ENCODE assay signal across 10 cellular contexts in the genomic region with DNA sequence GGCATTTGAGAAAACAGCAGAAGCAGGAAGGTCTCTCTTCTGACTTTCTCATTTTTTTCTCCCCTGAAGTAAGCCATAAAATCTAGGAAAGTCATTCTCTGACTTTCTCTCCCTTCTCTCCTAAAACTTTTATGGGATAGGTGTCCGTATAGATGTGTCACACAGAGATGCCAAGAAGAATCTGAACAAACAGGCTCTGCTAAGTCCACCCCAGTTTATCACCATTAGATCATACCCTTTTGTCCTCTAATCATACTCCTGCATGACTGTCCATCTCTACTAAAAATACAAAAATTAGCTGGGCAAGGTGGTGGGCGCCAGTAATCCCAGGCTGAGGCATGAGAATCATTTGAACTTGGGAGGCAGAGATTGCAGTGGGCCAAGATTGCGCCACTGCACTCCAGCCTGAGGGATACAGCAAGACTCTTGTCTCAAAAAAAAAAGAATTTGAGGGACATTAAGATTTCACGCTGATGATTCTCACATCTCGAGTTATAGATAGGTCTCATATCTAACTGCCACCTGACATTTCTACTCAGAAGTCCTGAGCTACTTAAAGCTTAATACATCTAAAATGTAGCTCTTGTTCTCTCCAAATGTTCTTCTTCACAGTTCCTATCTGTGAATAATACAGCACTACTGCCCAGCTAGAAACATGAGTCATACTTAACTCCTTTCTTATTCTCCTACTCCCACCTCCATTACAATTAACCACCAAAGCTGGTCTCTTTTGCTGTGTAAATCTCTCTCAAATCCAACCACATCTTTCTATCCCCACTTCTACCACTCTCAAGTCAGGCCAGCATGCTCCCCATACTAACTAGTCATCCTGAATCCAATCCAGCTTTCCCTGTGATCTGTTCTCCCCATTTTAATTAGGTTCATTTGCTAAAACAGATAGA. TPM values are rescaled to one million over a fixed set of nuclear protein-coding genes. Genes with fewer than 3 reads are reported as not detected.
A peak's percentile ranks its signal among the peaks of the same experiment; 100 is the strongest.
DNase-seq lines count a peak whose midpoint lies in the region; ATAC-seq and TF ChIP-seq lines count a peak whose summit lies in the region.
"Had no signal": no experiment of that assay in that cellular context is flagged by ENCODE, and none has a peak within 500 bp of the region (broad histone marks: within the 10 kb centered on the region; RNA-seq: fewer than 3 reads in every experiment).

No MANE protein-coding gene starts in this region.

- H3K4me3 Mint-ChIP-seq in nephron progenitor cell (no peak overlapping the region), CD14-positive monocyte (no peak overlapping the region)

- TF ChIP-seq POLR2A in NB4 (IDR thresholded peaks at IDR 0.05; ENCODE audit: extremely low read depth, insufficient read length): no peak

- peak; percentile 55 for ATAC-seq in GM21825 (IDR thresholded peaks at IDR 0.05; ENCODE audit: unreplicated experiment)

- H3K4me3 ChIP-seq in NB4 (ENCODE audit: low read depth, low read length): no peak overlapping the region
- H3K4me3 ChIP-seq: skin epidermis had no signal

- H3K4me1 Mint-ChIP-seq in nephron progenitor cell: peaks cover 9% of the 10 kb centered on the region
- H3K4me1 Mint-ChIP-seq in CD14-positive monocyte: peaks cover 2% of the 10 kb centered on the region

- no peaks in the 10 kb centered on the region for H3K9me3 Mint-ChIP-seq in nephron progenitor cell
- H3K9me3 Mint-ChIP-seq in CD14-positive monocyte: no peaks in the 10 kb centered on the region

- DNase-seq in NB4 (ENCODE audit: low read depth) (peak; percentile 76), epithelial cell of prostate (ENCODE audit: low read depth, low spot score) (peak; percentile 8), nephron progenitor cell (no peak), CD14-positive monocyte (ENCODE audit: low spot score) (no peak), germinal center (ENCODE audit: low spot score) (no peak), NCI-H1436 treated with DMSO at 0.1 percent for 48 hours (lab: John Stamatoyannopoulos, UW) (no peak), HuH-7.5 (ENCODE audit: low spot score) (no peak)
- DNase-seq: WERI-Rb-1 had no signal

- no peaks in the 10 kb centered on the region for H3K27me3 Mint-ChIP-seq in nephron progenitor cell (ENCODE audit: low read depth, poor library complexity)
- H3K27me3 Mint-ChIP-seq in CD14-positive monocyte (ENCODE audit: low read depth in 3 of 3): peaks cover 0 to 2% (median 0%) of the 10 kb centered on the region in 3 donors

- H3K36me3 Mint-ChIP-seq in nephron progenitor cell (ENCODE audit: low read depth): peaks cover 79% of the 10 kb centered on the region
- H3K36me3 Mint-ChIP-seq in CD14-positive monocyte: peaks cover 31 to 47% of the 10 kb centered on the region in 2 donors

- peak overlapping the region; percentile 63 for H3K27ac ChIP-seq in epithelial cell of prostate
- H3K27ac ChIP-seq: skin epidermis, WERI-Rb-1 had no signal

- intact Hi-C loops in CD14-positive monocyte (cut with micrococcal nuclease): no loop called here

- H3K27ac Mint-ChIP-seq in nephron progenitor cell (peak overlapping the region; percentile 71), CD14-positive monocyte (peak overlapping the region in 3 of 7 donors; percentile 12 to 73 (median 38))

- TF ChIP-seq CTCF in NB4 (IDR thresholded peaks at IDR 0.05; ENCODE audit: low read depth, low read length) (no peak), nephron progenitor cell (IDR thresholded peaks at IDR 0.05) (no peak), CD14-positive monocyte (IDR thresholded peaks at IDR 0.05) (no peak)

RNA-seq across cellular contexts. Expression of gene ZNF644, which starts 47.7 kb away (rescaled TPM):
- 10 to 100 TPM; 17.6 to 22.2 TPM for polyA plus RNA-seq in CD14-positive monocyte

Comparison
In these comparisons a context has a peak if more than half of its experiments do, and no peak if none do; other contexts are left out.
1. DNase-seq: peak in NB4 (single experiment) and epithelial cell of prostate (single experiment); none in nephron progenitor cell (single experiment), CD14-positive monocyte (single experiment), germinal center (single experiment), NCI-H1436 treated with DMSO at 0.1 percent for 48 hours (single experiment) and HuH-7.5 (single experiment).